In genomic region chr2:173544621-173545363, GRCh38 we compare ENCODE assay signal across 15 cellular contexts.
DNase-seq lines count a peak whose midpoint lies in the region; FAIRE-seq and TF ChIP-seq lines count a peak whose summit lies in the region.
"Had no signal": no experiment of that assay in that cellular context is flagged by ENCODE, and none has a peak within 500 bp of the region (broad histone marks: within the 10 kb centered on the region; RNA-seq: fewer than 3 reads in every experiment).

No MANE protein-coding gene starts in this region.

- H3K27ac ChIP-seq in transverse colon: peak overlapping the region in 3 of 4 donors; percentile 35 to 47 (median 43)
- H3K27ac ChIP-seq: RWPE1, SJCRH30 had no signal

- intact Hi-C loops in Calu3 (cut with micrococcal nuclease; ENCODE audit: unreplicated experiment): no loop called here
- intact Hi-C loops in transverse colon (cut with DNase I; ENCODE audit: low total_unique reads): no loop called here

- in situ Hi-C loops in transverse colon (cut with MboI; ENCODE audit: low pct_ligation_motif_present in 1 of 4, low pct_unique_long_range_greater_than_20kb in 1 of 4, low sequenced_read_pairs in 3 of 4): no loop called here

- TF ChIP-seq CTCF in Calu3 (IDR thresholded peaks at IDR 0.05; ENCODE audit: unreplicated experiment) (no peak), transverse colon (IDR thresholded peaks at IDR 0.05) (no peak)

- H3K27me3 Mint-ChIP-seq in Calu3 (ENCODE audit: unreplicated experiment): no peaks in the 10 kb centered on the region
- peaks cover 22% of the 10 kb centered on the region for H3K27me3 Mint-ChIP-seq in T-helper 2 cell treated with Interferon-gamma antibody and Interleukin-4, amounts not matched to agents 5 μg/mL and 100 μg/mL, for 36 hours (ENCODE audit: low read depth)

- FAIRE-seq in colon (lab: Jason Lieb, UNC): peak; percentile 81
- FAIRE-seq: GM12878 had no signal

- no peaks in the 10 kb centered on the region for H3K27me3 ChIP-seq in transverse colon
- H3K27me3 ChIP-seq: SJCRH30 had no signal

- H3K36me3 ChIP-seq in transverse colon: no peaks in the 10 kb centered on the region
- H3K36me3 ChIP-seq: HAP-1, SJCRH30 had no signal

- CTCF ChIA-PET in Calu3 (lab: Charles Lee): interaction anchor here (0.6 to 1.0 kb wide), 3 partner anchors 73 to 224 kb away, joined by 3 to 4 read pairs (median 3); no protein-coding TSS in a partner anchor

- no peak for TF ChIP-seq POLR2A in transverse colon (IDR thresholded peaks at IDR 0.05)

- H3K4me1 Mint-ChIP-seq in Calu3 (ENCODE audit: low read depth, unreplicated experiment): peaks cover 46% of the 10 kb centered on the region
- H3K4me1 Mint-ChIP-seq in T-helper 2 cell treated with Interferon-gamma antibody and Interleukin-4, amounts not matched to agents 5 μg/mL and 100 μg/mL, for 36 hours (ENCODE audit: low read depth): peaks cover 2% of the 10 kb centered on the region

- H3K36me3 Mint-ChIP-seq in Calu3 (ENCODE audit: insufficient read depth, unreplicated experiment): peaks cover 8% of the 10 kb centered on the region
- H3K36me3 Mint-ChIP-seq in T-helper 2 cell treated with Interferon-gamma antibody and Interleukin-4, amounts not matched to agents 5 μg/mL and 100 μg/mL, for 36 hours (ENCODE audit: low read depth): no peaks in the 10 kb centered on the region

- BruUV-seq in Calu3 (replicated peaks; lab: Mats Ljungman, UMichigan): no TSS peak

- TF ChIP-seq EP300 in transverse colon (IDR thresholded peaks at IDR 0.05; ENCODE audit: low read depth): no peak

- DNase-seq in Calu3: peak; percentile 36
- DNase-seq in left kidney (ENCODE audit: low read depth, low spot score): peak; percentile 45
- DNase-seq in transverse colon: peak; percentile 33
- DNase-seq in putamen (ENCODE audit: low spot score): no peak
- DNase-seq in activated naive CD4-positive, alpha-beta T cell (lab: John Stamatoyannopoulos, UW): no peak
- no peak for DNase-seq in T-helper 2 cell treated with Interferon-gamma antibody and Interleukin-4, amounts not matched to agents 5 μg/mL and 100 μg/mL, for 36 hours (ENCODE audit: low spot score)
- DNase-seq: NCI-H146, NCI-H2227 treated with DMSO at 0.1 percent for 48 hours, NCI-H526, OCI-M1 had no signal

- no peak overlapping the region for H3K4me3 ChIP-seq in transverse colon
- H3K4me3 ChIP-seq: GM12878, HAP-1, SJCRH30 had no signal

- WGBS in transverse colon (ENCODE audit: low coverage in 1 of 2), 2 donors: 43 to 56% methylated on average over 5 to 6 of the region's 6 CpGs

- no peaks in the 10 kb centered on the region for H3K9me3 ChIP-seq in transverse colon
- H3K9me3 ChIP-seq: HAP-1, SJCRH30 had no signal

- peak overlapping the region; percentile 84 for H3K27ac Mint-ChIP-seq in Calu3 (ENCODE audit: unreplicated experiment)
- no peak overlapping the region for H3K27ac Mint-ChIP-seq in T-helper 2 cell treated with Interferon-gamma antibody and Interleukin-4, amounts not matched to agents 5 μg/mL and 100 μg/mL, for 36 hours

- peak overlapping the region; percentile 54 for H3K4me3 Mint-ChIP-seq in Calu3 (ENCODE audit: low read depth, unreplicated experiment)
- H3K4me3 Mint-ChIP-seq in T-helper 2 cell treated with Interferon-gamma antibody and Interleukin-4, amounts not matched to agents 5 μg/mL and 100 μg/mL, for 36 hours: no peak overlapping the region

- peaks cover 0 to 23% (median 10%) of the 10 kb centered on the region in 4 donors for H3K4me1 ChIP-seq in transverse colon
- H3K4me1 ChIP-seq: HAP-1 had no signal

- H3K9me3 Mint-ChIP-seq in Calu3 (ENCODE audit: low read depth, unreplicated experiment): no peaks in the 10 kb centered on the region
- no peaks in the 10 kb centered on the region for H3K9me3 Mint-ChIP-seq in T-helper 2 cell treated with Interferon-gamma antibody and Interleukin-4, amounts not matched to agents 5 μg/mL and 100 μg/mL, for 36 hours

Comparison
In these comparisons a context has a peak if more than half of its experiments do, and no peak if none do; other contexts are left out.
1. DNase-seq: peak in Calu3 (single experiment), left kidney (single experiment) and transverse colon (single experiment); none in putamen (single experiment), activated naive CD4-positive, alpha-beta T cell (0 of 4) and T-helper 2 cell treated with Interferon-gamma antibody and Interleukin-4, amounts not matched to agents 5 μg/mL and 100 μg/mL, for 36 hours (single experiment).